Comparison of ENCODE assay signal across 18 cellular contexts in genomic region chr13:52899206-52899605, GRCh38.
"Had no signal": no experiment of that assay in that cellular context is flagged by ENCODE, and none has a peak within 500 bp of the region (broad histone marks: within the 10 kb centered on the region; RNA-seq: fewer than 3 reads in every experiment).

No MANE protein-coding gene starts in this region.

- ATAC-seq: activated CD4-positive, CD25-positive, alpha-beta regulatory T cell treated with anti-CD3 and anti-CD28 coated beads, Interleukin-2, amount 50 U/mL, for 24 hours; activated naive CD8-positive, alpha-beta T cell treated with anti-CD3 and anti-CD28 coated beads, Interleukin-2, amount 50 U/mL, for 24 hours; left lobe of liver had no signal

- H3K27me3 Mint-ChIP-seq: activated naive CD8-positive, alpha-beta T cell treated with anti-CD3 and anti-CD28 coated beads, Interleukin-2, amount 50 U/mL, for 24 hours had no signal

- H3K36me3 Mint-ChIP-seq: activated naive CD4-positive, alpha-beta T cell treated with anti-CD3 and anti-CD28 coated beads, Interleukin-2, amount 10 ng/mL, durations not matched to agents 7 days and 5 days; brain; mesothelial cell of epicardium had no signal

- H3K4me1 Mint-ChIP-seq: activated naive CD4-positive, alpha-beta T cell treated with anti-CD3 and anti-CD28 coated beads, Interleukin-2, amount 10 ng/mL, durations not matched to agents 7 days and 5 days; activated naive CD8-positive, alpha-beta T cell treated with anti-CD3 and anti-CD28 coated beads, Interleukin-2, amount 50 U/mL, for 24 hours; mesothelial cell of epicardium had no signal

- H3K9me3 Mint-ChIP-seq: activated naive CD4-positive, alpha-beta T cell treated with anti-CD3 and anti-CD28 coated beads, Interleukin-2, amount 10 ng/mL, durations not matched to agents 7 days and 5 days; activated naive CD8-positive, alpha-beta T cell treated with anti-CD3 and anti-CD28 coated beads, Interleukin-2, amount 50 U/mL, for 24 hours; mesothelial cell of epicardium; nephron had no signal

- H3K4me3 Mint-ChIP-seq: activated naive CD4-positive, alpha-beta T cell treated with anti-CD3 and anti-CD28 coated beads, Interleukin-2, amount 10 ng/mL, durations not matched to agents 7 days and 5 days; activated naive CD8-positive, alpha-beta T cell treated with anti-CD3 and anti-CD28 coated beads, Interleukin-2, amount 50 U/mL, for 24 hours; brain; mesothelial cell of epicardium; nephron had no signal

- DNase-seq: activated CD4-positive, alpha-beta T cell treated with anti-CD3 and anti-CD28 coated beads, Interleukin-2, amount 50 U/mL, for 1 hour; activated CD8-positive, alpha-beta memory T cell treated with anti-CD3 and anti-CD28 coated beads for 24 hours; activated CD8-positive, alpha-beta memory T cell treated with anti-CD3 and anti-CD28 coated beads, Interleukin-2, amount 50 U/mL, for 48 hours; activated effector memory CD4-positive, alpha-beta T cell treated with Interleukin-2 at 50 U/mL for 16 hours; activated naive CD4-positive, alpha-beta T cell treated with anti-CD3 and anti-CD28 coated beads, Interleukin-2, amount 10 ng/mL, durations not matched to agents 7 days and 5 days; activated naive CD8-positive, alpha-beta T cell treated with anti-CD3 and anti-CD28 coated beads, Interleukin-2, amount 50 U/mL, for 24 hours; activated T-cell treated with anti-CD3 and anti-CD28 coated beads, Interleukin-2, amount 50 U/mL, for 48 hours; anterior cingulate cortex; caudate nucleus; foreskin melanocyte; occipital lobe; stimulated activated naive CD4-positive, alpha-beta T cell; thyroid gland had no signal

- H3K27ac Mint-ChIP-seq: activated naive CD4-positive, alpha-beta T cell treated with anti-CD3 and anti-CD28 coated beads, Interleukin-2, amount 10 ng/mL, durations not matched to agents 7 days and 5 days; activated naive CD8-positive, alpha-beta T cell treated with anti-CD3 and anti-CD28 coated beads, Interleukin-2, amount 50 U/mL, for 24 hours; mesothelial cell of epicardium; nephron had no signal
